ENCODE assay signal across 1 cellular context in the genomic region with DNA sequence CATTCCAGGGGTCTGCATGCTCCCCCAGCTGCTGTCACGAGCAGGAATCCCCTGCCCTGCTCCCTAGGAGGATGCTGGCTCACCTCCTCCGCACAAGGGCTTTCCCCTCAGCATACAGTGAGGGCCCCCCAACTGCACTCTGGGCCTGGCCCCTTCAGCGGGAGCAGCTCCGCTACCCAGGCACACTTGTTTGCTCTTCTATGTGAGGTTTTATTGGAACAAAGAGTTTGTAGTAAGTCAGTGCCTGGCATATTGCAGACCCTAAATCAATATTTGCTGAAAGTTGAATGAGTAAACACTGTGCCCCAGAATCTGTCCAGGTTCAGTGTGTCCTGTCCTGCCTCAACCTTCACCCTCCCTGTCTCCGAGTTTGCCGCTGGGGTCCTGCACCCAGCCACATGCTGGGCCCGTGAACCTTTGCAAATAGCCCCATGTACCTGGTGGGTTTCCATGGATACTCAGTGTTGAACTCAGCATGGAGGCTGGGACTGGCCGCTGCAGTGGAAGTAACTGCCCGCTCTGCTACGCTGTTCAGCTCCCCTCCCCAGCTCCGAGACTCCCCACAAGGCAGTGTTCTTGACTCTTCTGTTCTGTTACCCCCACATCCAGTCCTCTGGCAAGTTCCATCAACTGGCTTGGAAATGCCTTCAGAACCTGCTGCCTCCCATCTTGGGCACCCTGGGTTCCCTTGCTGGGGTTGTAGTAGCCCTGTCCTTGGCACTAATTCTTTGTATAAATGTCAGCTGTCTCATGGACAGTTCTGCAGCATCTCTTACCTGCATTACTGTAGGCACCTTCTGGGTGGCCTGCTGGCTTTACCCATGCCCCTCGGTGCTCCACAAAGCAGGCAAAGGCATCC.
TF ChIP-seq lines count a peak whose summit lies in the region.

No MANE protein-coding gene starts in this region.

TF ChIP-seq in HepG2, 621 proteins besides CTCF, POLR2A, EP300 and RAD21 (continued from another document and continues in another):
- TF ChIP-seq KDM2A (CRISPR knock-in tag; IDR thresholded peaks at IDR 0.05; ENCODE audit: borderline replicate concordance, low read depth) (peak; percentile 62; the same call in 1 of the 2 replicates), ZNF777 (CRISPR knock-in tag; IDR thresholded peaks at IDR 0.05) (no peak), KDM6A (CRISPR knock-in tag; IDR thresholded peaks at IDR 0.05; ENCODE audit: low read depth) (peak; percentile 75), ZBTB38 (CRISPR knock-in tag; IDR thresholded peaks at IDR 0.05) (peak; percentile 59; the same call in 1 of the 2 replicates), MED1 (CRISPR knock-in tag; IDR thresholded peaks at IDR 0.05) (peak; percentile 92), HDAC6 (IDR thresholded peaks at IDR 0.05; ENCODE audit: low read depth, low read length) (no peak), ZNF484 (CRISPR knock-in tag; IDR thresholded peaks at IDR 0.05; ENCODE audit: borderline replicate concordance, low read depth) (no peak), ZNF230 (CRISPR knock-in tag; IDR thresholded peaks at IDR 0.05) (no peak), ZNF431 (CRISPR knock-in tag; IDR thresholded peaks at IDR 0.05; ENCODE audit: borderline replicate concordance, low read depth) (no peak), ZFP36L1 (CRISPR knock-in tag; IDR thresholded peaks at IDR 0.05) (peak; percentile 39; the same call in 1 of the 2 replicates), KDM3A (CRISPR knock-in tag; IDR thresholded peaks at IDR 0.05; ENCODE audit: low read depth) (0 out of 2 replicates have a peak, but pooled peaks have one; percentile 16), ZNF570 (CRISPR knock-in tag; IDR thresholded peaks at IDR 0.05; ENCODE audit: borderline replicate concordance) (no peak), ZNF121 (CRISPR knock-in tag; IDR thresholded peaks at IDR 0.05) (no peak; the same call in 1 of the 2 replicates), ZBTB20 (CRISPR knock-in tag; IDR thresholded peaks at IDR 0.05; ENCODE audit: borderline replicate concordance, low read depth) (0 out of 2 replicates have a peak, but pooled peaks have one; percentile 60), TBX3 (IDR thresholded peaks at IDR 0.05; ENCODE audit: borderline replicate concordance) (peak; percentile 91), HCFC1 (IDR thresholded peaks at IDR 0.05; ENCODE audit: low read depth, low read length) (no peak), ZNF788 (CRISPR knock-in tag; IDR thresholded peaks at IDR 0.05; ENCODE audit: borderline replicate concordance) (peak; percentile 96; the same call in 1 of the 2 replicates), ZNF33B (CRISPR knock-in tag; IDR thresholded peaks at IDR 0.05) (no peak; the same call in 1 of the 2 replicates), ZNF552 (CRISPR knock-in tag; IDR thresholded peaks at IDR 0.05; ENCODE audit: borderline replicate concordance) (0 out of 2 replicates have a peak, but pooled peaks have one; percentile 30), MIER3 (CRISPR knock-in tag; IDR thresholded peaks at IDR 0.05; ENCODE audit: borderline replicate concordance) (peak; percentile 93; the same call in 1 of the 2 replicates), ZBTB42 (CRISPR knock-in tag; IDR thresholded peaks at IDR 0.05) (no peak), HDAC2 (CRISPR knock-in tag; IDR thresholded peaks at IDR 0.05) (peak; percentile 86), SATB2 (CRISPR knock-in tag; IDR thresholded peaks at IDR 0.05) (no peak), KDM1A (CRISPR knock-in tag; IDR thresholded peaks at IDR 0.05) (0 out of 2 replicates have a peak, but pooled peaks have one; percentile 59), ZNF839 (CRISPR knock-in tag; IDR thresholded peaks at IDR 0.05; ENCODE audit: borderline replicate concordance) (no peak), ZNF816 (CRISPR knock-in tag; IDR thresholded peaks at IDR 0.05; ENCODE audit: borderline replicate concordance) (peak; percentile 56; the same call in 1 of the 2 replicates), SALL2 (CRISPR knock-in tag; IDR thresholded peaks at IDR 0.05) (0 out of 2 replicates have a peak, but pooled peaks have one; percentile 39)
- TF ChIP-seq, protein P1, sequence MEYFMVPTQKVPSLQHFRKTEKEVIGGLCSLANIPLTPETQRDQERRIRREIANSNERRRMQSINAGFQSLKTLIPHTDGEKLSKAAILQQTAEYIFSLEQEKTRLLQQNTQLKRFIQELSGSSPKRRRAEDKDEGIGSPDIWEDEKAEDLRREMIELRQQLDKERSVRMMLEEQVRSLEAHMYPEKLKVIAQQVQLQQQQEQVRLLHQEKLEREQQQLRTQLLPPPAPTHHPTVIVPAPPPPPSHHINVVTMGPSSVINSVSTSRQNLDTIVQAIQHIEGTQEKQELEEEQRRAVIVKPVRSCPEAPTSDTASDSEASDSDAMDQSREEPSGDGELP (IDR thresholded peaks at IDR 0.05; ENCODE audit: borderline replicate concordance, low read depth), result peak; percentile 62
- TF ChIP-seq, protein P2, sequence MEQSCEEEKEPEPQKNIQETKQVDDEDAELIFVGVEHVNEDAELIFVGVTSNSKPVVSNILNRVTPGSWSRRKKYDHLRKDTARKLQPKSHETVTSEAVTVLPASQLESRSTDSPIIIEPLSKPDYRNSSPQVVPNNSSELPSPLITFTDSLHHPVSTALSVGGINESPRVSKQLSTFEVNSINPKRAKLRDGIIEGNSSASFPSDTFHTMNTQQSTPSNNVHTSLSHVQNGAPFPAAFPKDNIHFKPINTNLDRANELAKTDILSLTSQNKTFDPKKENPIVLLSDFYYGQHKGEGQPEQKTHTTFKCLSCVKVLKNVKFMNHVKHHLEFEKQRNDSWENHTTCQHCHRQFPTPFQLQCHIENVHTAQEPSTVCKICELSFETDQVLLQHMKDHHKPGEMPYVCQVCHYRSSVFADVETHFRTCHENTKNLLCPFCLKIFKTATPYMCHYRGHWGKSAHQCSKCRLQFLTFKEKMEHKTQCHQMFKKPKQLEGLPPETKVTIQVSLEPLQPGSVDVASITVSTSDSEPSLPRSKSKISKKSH (CRISPR knock-in tag; IDR thresholded peaks at IDR 0.05; ENCODE audit: borderline replicate concordance), result no peak
- TF ChIP-seq, protein P3, sequence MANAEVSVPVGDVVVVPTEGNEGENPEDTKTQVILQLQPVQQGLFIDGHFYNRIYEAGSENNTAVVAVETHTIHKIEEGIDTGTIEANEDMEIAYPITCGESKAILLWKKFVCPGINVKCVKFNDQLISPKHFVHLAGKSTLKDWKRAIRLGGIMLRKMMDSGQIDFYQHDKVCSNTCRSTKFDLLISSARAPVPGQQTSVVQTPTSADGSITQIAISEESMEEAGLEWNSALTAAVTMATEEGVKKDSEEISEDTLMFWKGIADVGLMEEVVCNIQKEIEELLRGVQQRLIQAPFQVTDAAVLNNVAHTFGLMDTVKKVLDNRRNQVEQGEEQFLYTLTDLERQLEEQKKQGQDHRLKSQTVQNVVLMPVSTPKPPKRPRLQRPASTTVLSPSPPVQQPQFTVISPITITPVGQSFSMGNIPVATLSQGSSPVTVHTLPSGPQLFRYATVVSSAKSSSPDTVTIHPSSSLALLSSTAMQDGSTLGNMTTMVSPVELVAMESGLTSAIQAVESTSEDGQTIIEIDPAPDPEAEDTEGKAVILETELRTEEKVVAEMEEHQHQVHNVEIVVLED (CRISPR knock-in tag; IDR thresholded peaks at IDR 0.05; ENCODE audit: borderline replicate concordance), result peak; percentile 54; the same call in 1 of the 2 replicates
- TF ChIP-seq, protein P4, sequence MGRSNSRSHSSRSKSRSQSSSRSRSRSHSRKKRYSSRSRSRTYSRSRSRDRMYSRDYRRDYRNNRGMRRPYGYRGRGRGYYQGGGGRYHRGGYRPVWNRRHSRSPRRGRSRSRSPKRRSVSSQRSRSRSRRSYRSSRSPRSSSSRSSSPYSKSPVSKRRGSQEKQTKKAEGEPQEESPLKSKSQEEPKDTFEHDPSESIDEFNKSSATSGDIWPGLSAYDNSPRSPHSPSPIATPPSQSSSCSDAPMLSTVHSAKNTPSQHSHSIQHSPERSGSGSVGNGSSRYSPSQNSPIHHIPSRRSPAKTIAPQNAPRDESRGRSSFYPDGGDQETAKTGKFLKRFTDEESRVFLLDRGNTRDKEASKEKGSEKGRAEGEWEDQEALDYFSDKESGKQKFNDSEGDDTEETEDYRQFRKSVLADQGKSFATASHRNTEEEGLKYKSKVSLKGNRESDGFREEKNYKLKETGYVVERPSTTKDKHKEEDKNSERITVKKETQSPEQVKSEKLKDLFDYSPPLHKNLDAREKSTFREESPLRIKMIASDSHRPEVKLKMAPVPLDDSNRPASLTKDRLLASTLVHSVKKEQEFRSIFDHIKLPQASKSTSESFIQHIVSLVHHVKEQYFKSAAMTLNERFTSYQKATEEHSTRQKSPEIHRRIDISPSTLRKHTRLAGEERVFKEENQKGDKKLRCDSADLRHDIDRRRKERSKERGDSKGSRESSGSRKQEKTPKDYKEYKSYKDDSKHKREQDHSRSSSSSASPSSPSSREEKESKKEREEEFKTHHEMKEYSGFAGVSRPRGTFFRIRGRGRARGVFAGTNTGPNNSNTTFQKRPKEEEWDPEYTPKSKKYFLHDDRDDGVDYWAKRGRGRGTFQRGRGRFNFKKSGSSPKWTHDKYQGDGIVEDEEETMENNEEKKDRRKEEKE (IDR thresholded peaks at IDR 0.05), result no peak
- TF ChIP-seq, protein P5, sequence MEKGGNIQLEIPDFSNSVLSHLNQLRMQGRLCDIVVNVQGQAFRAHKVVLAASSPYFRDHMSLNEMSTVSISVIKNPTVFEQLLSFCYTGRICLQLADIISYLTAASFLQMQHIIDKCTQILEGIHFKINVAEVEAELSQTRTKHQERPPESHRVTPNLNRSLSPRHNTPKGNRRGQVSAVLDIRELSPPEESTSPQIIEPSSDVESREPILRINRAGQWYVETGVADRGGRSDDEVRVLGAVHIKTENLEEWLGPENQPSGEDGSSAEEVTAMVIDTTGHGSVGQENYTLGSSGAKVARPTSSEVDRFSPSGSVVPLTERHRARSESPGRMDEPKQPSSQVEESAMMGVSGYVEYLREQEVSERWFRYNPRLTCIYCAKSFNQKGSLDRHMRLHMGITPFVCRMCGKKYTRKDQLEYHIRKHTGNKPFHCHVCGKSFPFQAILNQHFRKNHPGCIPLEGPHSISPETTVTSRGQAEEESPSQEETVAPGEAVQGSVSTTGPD (CRISPR knock-in tag; IDR thresholded peaks at IDR 0.05), result peak; percentile 70
- TF ChIP-seq, protein P6, sequence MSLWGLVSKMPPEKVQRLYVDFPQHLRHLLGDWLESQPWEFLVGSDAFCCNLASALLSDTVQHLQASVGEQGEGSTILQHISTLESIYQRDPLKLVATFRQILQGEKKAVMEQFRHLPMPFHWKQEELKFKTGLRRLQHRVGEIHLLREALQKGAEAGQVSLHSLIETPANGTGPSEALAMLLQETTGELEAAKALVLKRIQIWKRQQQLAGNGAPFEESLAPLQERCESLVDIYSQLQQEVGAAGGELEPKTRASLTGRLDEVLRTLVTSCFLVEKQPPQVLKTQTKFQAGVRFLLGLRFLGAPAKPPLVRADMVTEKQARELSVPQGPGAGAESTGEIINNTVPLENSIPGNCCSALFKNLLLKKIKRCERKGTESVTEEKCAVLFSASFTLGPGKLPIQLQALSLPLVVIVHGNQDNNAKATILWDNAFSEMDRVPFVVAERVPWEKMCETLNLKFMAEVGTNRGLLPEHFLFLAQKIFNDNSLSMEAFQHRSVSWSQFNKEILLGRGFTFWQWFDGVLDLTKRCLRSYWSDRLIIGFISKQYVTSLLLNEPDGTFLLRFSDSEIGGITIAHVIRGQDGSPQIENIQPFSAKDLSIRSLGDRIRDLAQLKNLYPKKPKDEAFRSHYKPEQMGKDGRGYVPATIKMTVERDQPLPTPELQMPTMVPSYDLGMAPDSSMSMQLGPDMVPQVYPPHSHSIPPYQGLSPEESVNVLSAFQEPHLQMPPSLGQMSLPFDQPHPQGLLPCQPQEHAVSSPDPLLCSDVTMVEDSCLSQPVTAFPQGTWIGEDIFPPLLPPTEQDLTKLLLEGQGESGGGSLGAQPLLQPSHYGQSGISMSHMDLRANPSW (CRISPR knock-in tag; IDR thresholded peaks at IDR 0.05; ENCODE audit: borderline replicate concordance), result peak; percentile 80; the same call in 1 of the 2 replicates
- TF ChIP-seq, protein P7, sequence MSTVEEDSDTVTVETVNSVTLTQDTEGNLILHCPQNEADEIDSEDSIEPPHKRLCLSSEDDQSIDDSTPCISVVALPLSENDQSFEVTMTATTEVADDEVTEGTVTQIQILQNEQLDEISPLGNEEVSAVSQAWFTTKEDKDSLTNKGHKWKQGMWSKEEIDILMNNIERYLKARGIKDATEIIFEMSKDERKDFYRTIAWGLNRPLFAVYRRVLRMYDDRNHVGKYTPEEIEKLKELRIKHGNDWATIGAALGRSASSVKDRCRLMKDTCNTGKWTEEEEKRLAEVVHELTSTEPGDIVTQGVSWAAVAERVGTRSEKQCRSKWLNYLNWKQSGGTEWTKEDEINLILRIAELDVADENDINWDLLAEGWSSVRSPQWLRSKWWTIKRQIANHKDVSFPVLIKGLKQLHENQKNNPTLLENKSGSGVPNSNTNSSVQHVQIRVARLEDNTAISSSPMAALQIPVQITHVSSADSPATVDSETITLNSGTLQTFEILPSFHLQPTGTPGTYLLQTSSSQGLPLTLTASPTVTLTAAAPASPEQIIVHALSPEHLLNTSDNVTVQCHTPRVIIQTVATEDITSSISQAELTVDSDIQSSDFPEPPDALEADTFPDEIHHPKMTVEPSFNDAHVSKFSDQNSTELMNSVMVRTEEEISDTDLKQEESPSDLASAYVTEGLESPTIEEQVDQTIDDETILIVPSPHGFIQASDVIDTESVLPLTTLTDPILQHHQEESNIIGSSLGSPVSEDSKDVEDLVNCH (CRISPR knock-in tag; IDR thresholded peaks at IDR 0.05), result no peak
- TF ChIP-seq, protein P8, sequence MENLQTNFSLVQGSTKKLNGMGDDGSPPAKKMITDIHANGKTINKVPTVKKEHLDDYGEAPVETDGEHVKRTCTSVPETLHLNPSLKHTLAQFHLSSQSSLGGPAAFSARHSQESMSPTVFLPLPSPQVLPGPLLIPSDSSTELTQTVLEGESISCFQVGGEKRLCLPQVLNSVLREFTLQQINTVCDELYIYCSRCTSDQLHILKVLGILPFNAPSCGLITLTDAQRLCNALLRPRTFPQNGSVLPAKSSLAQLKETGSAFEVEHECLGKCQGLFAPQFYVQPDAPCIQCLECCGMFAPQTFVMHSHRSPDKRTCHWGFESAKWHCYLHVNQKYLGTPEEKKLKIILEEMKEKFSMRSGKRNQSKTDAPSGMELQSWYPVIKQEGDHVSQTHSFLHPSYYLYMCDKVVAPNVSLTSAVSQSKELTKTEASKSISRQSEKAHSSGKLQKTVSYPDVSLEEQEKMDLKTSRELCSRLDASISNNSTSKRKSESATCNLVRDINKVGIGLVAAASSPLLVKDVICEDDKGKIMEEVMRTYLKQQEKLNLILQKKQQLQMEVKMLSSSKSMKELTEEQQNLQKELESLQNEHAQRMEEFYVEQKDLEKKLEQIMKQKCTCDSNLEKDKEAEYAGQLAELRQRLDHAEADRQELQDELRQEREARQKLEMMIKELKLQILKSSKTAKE (CRISPR knock-in tag; IDR thresholded peaks at IDR 0.05; ENCODE audit: borderline replicate concordance), result peak; percentile 83; the same call in 1 of the 2 replicates
